ENCODE assay signal across 10 cellular contexts in genomic region chr11:35683728-35684339, GRCh38. TPM values are rescaled to one million over a fixed set of nuclear protein-coding genes. Genes with fewer than 3 reads are reported as not detected.
DNase-seq lines count a peak whose midpoint lies in the region; ATAC-seq and TF ChIP-seq lines count a peak whose summit lies in the region.
"Had no signal": no experiment of that assay in that cellular context is flagged by ENCODE, and none has a peak within 500 bp of the region (broad histone marks: within the 10 kb centered on the region; RNA-seq: fewer than 3 reads in every experiment).

No MANE protein-coding gene starts in this region.

- no peaks in the 10 kb centered on the region for H3K27me3 ChIP-seq in hepatocyte
- no peaks in the 10 kb centered on the region for H3K27me3 ChIP-seq in CD8-positive, alpha-beta T cell (ENCODE audit: insufficient read depth, low read length)

- H3K4me1 ChIP-seq in hepatocyte (ENCODE audit: insufficient read depth), result peaks cover 19% of the 10 kb centered on the region
- peaks cover 12% of the 10 kb centered on the region for H3K4me1 ChIP-seq in CD8-positive, alpha-beta T cell (ENCODE audit: insufficient read depth, low read length)

- 81% methylated on average over 1 of the region's 1 CpG for WGBS in hepatocyte (ENCODE audit: low lambda C conversion rate, missing lambda C conversion rate)

- H3K4me3 Mint-ChIP-seq in activated CD8-positive, alpha-beta T cell treated with anti-CD3 and anti-CD28 coated beads, Interleukin-2, amount 10 ng/mL, durations not matched to agents 7 days and 5 days, result no peak overlapping the region
- H3K4me3 Mint-ChIP-seq in CD8-positive, alpha-beta T cell, result no peak overlapping the region
- H3K4me3 Mint-ChIP-seq: dendritic cell treated with granulocyte-macrophage colony-stimulating factor and Interleukin-4, amounts not matched to agents 40 ng/mL and 50 ng/mL, for 4 days had no signal

- peaks cover 16% of the 10 kb centered on the region for H4K20me1 ChIP-seq in hepatocyte (ENCODE audit: insufficient read depth, poor library complexity, severe bottlenecking)

- no peaks in the 10 kb centered on the region for H3K9me3 ChIP-seq in hepatocyte (ENCODE audit: low read depth)
- H3K9me3 ChIP-seq in CD8-positive, alpha-beta T cell (ENCODE audit: low read length), result no peaks in the 10 kb centered on the region

- CTCF ChIA-PET in activated CD8-positive, alpha-beta T cell treated with anti-CD3 and anti-CD28 coated beads, Interleukin-2, amount 10 ng/mL, durations not matched to agents 7 days and 5 days (lab: Charles Lee), result no interaction called here
- CTCF ChIA-PET in CD8-positive, alpha-beta T cell (lab: Charles Lee), result no interaction called here

- no peak for TF ChIP-seq CTCF in hepatocyte (IDR thresholded peaks at IDR 0.05; ENCODE audit: poor library complexity)
- no peak for TF ChIP-seq CTCF in CD8-positive, alpha-beta T cell (IDR thresholded peaks at IDR 0.05)

- H3K4me2 ChIP-seq in hepatocyte, result no peak overlapping the region

- H3K36me3 ChIP-seq in hepatocyte (replicated peaks; ENCODE audit: insufficient read depth, low read depth), result no peaks in the 10 kb centered on the region
- peaks cover 17% of the 10 kb centered on the region for H3K36me3 ChIP-seq in CD8-positive, alpha-beta T cell (ENCODE audit: insufficient read depth, low read length)

- intact Hi-C loops in CD8-positive, alpha-beta T cell (cut with DNase I, micrococcal nuclease), result no loop called here

- ATAC-seq in GM18520 (IDR thresholded peaks at IDR 0.05; ENCODE audit: unreplicated experiment) (peak; percentile 62), GM21786 (IDR thresholded peaks at IDR 0.05; ENCODE audit: unreplicated experiment) (peak; percentile 67), HG03565 (IDR thresholded peaks at IDR 0.05; ENCODE audit: unreplicated experiment) (peak; percentile 68)
- no peak for ATAC-seq in activated CD8-positive, alpha-beta T cell treated with anti-CD3 and anti-CD28 coated beads, Interleukin-2, amount 10 ng/mL, durations not matched to agents 7 days and 5 days
- no peak for ATAC-seq in CD8-positive, alpha-beta T cell

- peaks cover 23% of the 10 kb centered on the region for H3K36me3 Mint-ChIP-seq in activated CD8-positive, alpha-beta T cell treated with anti-CD3 and anti-CD28 coated beads, Interleukin-2, amount 10 ng/mL, durations not matched to agents 7 days and 5 days (ENCODE audit: low read depth)
- peaks cover 58% of the 10 kb centered on the region for H3K36me3 Mint-ChIP-seq in CD8-positive, alpha-beta T cell

- POLR2A ChIA-PET in activated CD8-positive, alpha-beta T cell treated with anti-CD3 and anti-CD28 coated beads, Interleukin-2, amount 10 ng/mL, durations not matched to agents 7 days and 5 days (lab: Charles Lee), result no interaction called here
- POLR2A ChIA-PET in CD8-positive, alpha-beta T cell (lab: Charles Lee), result no interaction called here

- H3K27ac Mint-ChIP-seq in activated CD8-positive, alpha-beta T cell treated with anti-CD3 and anti-CD28 coated beads, Interleukin-2, amount 10 ng/mL, durations not matched to agents 7 days and 5 days, result no peak overlapping the region
- no peak overlapping the region for H3K27ac Mint-ChIP-seq in CD8-positive, alpha-beta T cell
- H3K27ac Mint-ChIP-seq: dendritic cell treated with granulocyte-macrophage colony-stimulating factor and Interleukin-4, amounts not matched to agents 40 ng/mL and 50 ng/mL, for 4 days had no signal

- peak overlapping the region; percentile 84 for H3K27ac ChIP-seq in hepatocyte
- H3K27ac ChIP-seq in CD8-positive, alpha-beta T cell (ENCODE audit: low read depth, low read length), result no peak overlapping the region

- H3K4me3 ChIP-seq in hepatocyte, result no peak overlapping the region
- H3K4me3 ChIP-seq in CD8-positive, alpha-beta T cell (ENCODE audit: low read depth, low read length), result no peak overlapping the region

- no peak for DNase-seq in hepatocyte (ENCODE audit: low spot score)
- DNase-seq in glomerular visceral epithelial cell (ENCODE audit: extremely low spot score), result no peak
- DNase-seq in NCI-H526 treated with DMSO at 0.1 percent for 48 hours (lab: John Stamatoyannopoulos, UW), result no peak
- no peak for DNase-seq in activated CD8-positive, alpha-beta T cell treated with anti-CD3 and anti-CD28 coated beads, Interleukin-2, amount 10 ng/mL, durations not matched to agents 7 days and 5 days
- DNase-seq in CD8-positive, alpha-beta T cell, result no peak
- DNase-seq: activated CD4-positive, CD25-positive, alpha-beta regulatory T cell treated with anti-CD3 and anti-CD28 coated beads, Interleukin-2, amount 50 U/mL, for 72 hours had no signal

- H3K9me2 ChIP-seq in hepatocyte (replicated peaks; ENCODE audit: insufficient read depth), result no peaks in the 10 kb centered on the region

- no peaks in the 10 kb centered on the region for H3K27me3 Mint-ChIP-seq in activated CD8-positive, alpha-beta T cell treated with anti-CD3 and anti-CD28 coated beads, Interleukin-2, amount 10 ng/mL, durations not matched to agents 7 days and 5 days (ENCODE audit: low read depth)
- H3K27me3 Mint-ChIP-seq in CD8-positive, alpha-beta T cell (ENCODE audit: low read depth), result no peaks in the 10 kb centered on the region
- H3K27me3 Mint-ChIP-seq: dendritic cell treated with granulocyte-macrophage colony-stimulating factor and Interleukin-4, amounts not matched to agents 40 ng/mL and 50 ng/mL, for 4 days had no signal

- H2AFZ ChIP-seq in hepatocyte, result no peak overlapping the region

- H3K4me1 Mint-ChIP-seq in activated CD8-positive, alpha-beta T cell treated with anti-CD3 and anti-CD28 coated beads, Interleukin-2, amount 10 ng/mL, durations not matched to agents 7 days and 5 days (ENCODE audit: low read depth), result peaks cover 5% of the 10 kb centered on the region
- H3K4me1 Mint-ChIP-seq in CD8-positive, alpha-beta T cell (ENCODE audit: low read depth), result peaks cover 47% of the 10 kb centered on the region

- peaks cover 65% of the 10 kb centered on the region for H3K79me2 ChIP-seq in hepatocyte

- H3K9me3 Mint-ChIP-seq in activated CD8-positive, alpha-beta T cell treated with anti-CD3 and anti-CD28 coated beads, Interleukin-2, amount 10 ng/mL, durations not matched to agents 7 days and 5 days (ENCODE audit: insufficient read depth), result no peaks in the 10 kb centered on the region
- H3K9me3 Mint-ChIP-seq in CD8-positive, alpha-beta T cell, result no peaks in the 10 kb centered on the region
- H3K9me3 Mint-ChIP-seq: dendritic cell treated with granulocyte-macrophage colony-stimulating factor and Interleukin-4, amounts not matched to agents 40 ng/mL and 50 ng/mL, for 4 days had no signal

RNA-seq across cellular contexts. Expression of gene TRIM44, which starts 21.3 kb away (rescaled TPM):
- 20.4 and 20.8 TPM in 2 replicates for total RNA-seq in hepatocyte
- 43.2 and 44.1 TPM in 2 replicates for polyA plus RNA-seq in hepatocyte
- 10 to 100 TPM; 33.8 to 34.5 TPM for total RNA-seq in activated CD8-positive, alpha-beta T cell treated with anti-CD3 and anti-CD28 coated beads, Interleukin-2, amount 10 ng/mL, durations not matched to agents 7 days and 5 days
- total RNA-seq in CD8-positive, alpha-beta T cell, result 10 to 100 TPM; 25.7 to 29.5 TPM

Comparison
In these comparisons a context has a peak if more than half of its experiments do, and no peak if none do; other contexts are left out.
1. ATAC-seq: peak in GM18520 (single experiment), GM21786 (single experiment) and HG03565 (single experiment); none in activated CD8-positive, alpha-beta T cell treated with anti-CD3 and anti-CD28 coated beads, Interleukin-2, amount 10 ng/mL, durations not matched to agents 7 days and 5 days (single experiment) and CD8-positive, alpha-beta T cell (single experiment).